In the genomic region with DNA sequence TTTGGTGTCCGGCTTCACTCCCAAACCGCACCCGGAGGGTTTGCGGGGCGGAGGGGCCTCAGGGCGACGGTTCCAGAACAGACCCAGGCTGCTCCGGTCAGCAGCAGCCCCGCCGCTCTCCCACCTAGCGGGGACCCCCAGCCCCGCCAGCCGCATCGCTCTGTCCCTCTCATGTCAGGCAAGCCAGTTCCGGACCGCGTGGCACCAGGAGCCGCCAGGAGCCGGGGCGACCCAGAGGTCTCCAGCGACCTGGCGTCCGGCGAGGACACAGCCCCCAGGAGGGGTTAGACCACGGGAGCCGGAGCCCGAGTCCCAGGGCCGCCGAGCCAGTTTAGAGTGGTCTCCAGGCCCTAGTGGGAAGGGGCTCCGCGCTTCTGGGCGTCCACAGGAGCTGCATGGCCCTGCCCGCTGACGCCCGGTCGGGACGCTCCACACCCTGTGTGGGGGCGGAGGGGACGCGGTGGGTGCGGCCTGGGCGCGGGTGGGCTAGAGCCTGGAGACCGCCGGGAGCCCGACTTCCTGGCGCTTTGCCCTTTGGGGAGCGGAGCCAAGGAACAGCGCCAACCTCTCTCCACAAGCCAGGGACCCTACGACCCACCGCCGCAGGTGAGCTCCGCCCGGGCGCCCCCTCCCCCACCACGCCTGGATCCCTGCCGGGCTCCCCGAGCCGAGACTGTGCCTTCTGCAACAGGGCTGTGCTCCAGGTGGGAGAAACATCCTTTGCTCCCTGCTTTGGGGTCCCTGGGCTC, we compare ENCODE assay signal across 10 cellular contexts. TPM values are rescaled to one million over a fixed set of nuclear protein-coding genes. Genes with fewer than 3 reads are reported as not detected.
DNase-seq lines count a peak whose midpoint lies in the region; ATAC-seq and TF ChIP-seq lines count a peak whose summit lies in the region.
"Had no signal": no experiment of that assay in that cellular context is flagged by ENCODE, and none has a peak within 500 bp of the region (broad histone marks: within the 10 kb centered on the region; RNA-seq: fewer than 3 reads in every experiment).

No MANE protein-coding gene starts in this region.

- intact Hi-C loops in transverse colon (cut with DNase I; ENCODE audit: low total_unique reads), result no loop called here

- no peak for TF ChIP-seq EP300 in transverse colon (IDR thresholded peaks at IDR 0.05; ENCODE audit: low read depth)

- no peaks in the 10 kb centered on the region for H3K9me3 ChIP-seq in transverse colon

- ATAC-seq in HG02938 (IDR thresholded peaks at IDR 0.05; ENCODE audit: unreplicated experiment) (no peak), GM18870 (IDR thresholded peaks at IDR 0.05; ENCODE audit: unreplicated experiment) (no peak)

- TF ChIP-seq POLR2A in transverse colon (IDR thresholded peaks at IDR 0.05), result no peak

- no peak for TF ChIP-seq CTCF in endothelial cell (IDR thresholded peaks at IDR 0.05; ENCODE audit: unreplicated experiment)
- TF ChIP-seq CTCF in mesothelial cell of epicardium (IDR thresholded peaks at IDR 0.05; ENCODE audit: unreplicated experiment), result no peak
- no peak for TF ChIP-seq CTCF in transverse colon (IDR thresholded peaks at IDR 0.05)

- H3K4me1 Mint-ChIP-seq in endothelial cell (ENCODE audit: unreplicated experiment) (peaks cover 5% of the 10 kb centered on the region), mesothelial cell of epicardium (peaks cover 11% of the 10 kb centered on the region)

- H3K4me3 ChIP-seq in transverse colon, result peak overlapping the region in 3 of 4 donors; percentile 2 to 38 (median 21)

- WGBS in transverse colon (ENCODE audit: low coverage in 1 of 2), 2 donors, result 10% methylated on average over 35 of the region's 59 CpGs; no CpG with 5 or more reads in 1 of the 2 donors

- H3K9me3 Mint-ChIP-seq in endothelial cell (ENCODE audit: unreplicated experiment) (no peaks in the 10 kb centered on the region), mesothelial cell of epicardium (no peaks in the 10 kb centered on the region)
- H3K9me3 Mint-ChIP-seq: IgD-negative memory B cell had no signal

- H3K36me3 ChIP-seq in transverse colon, result no peaks in the 10 kb centered on the region

- in situ Hi-C loops in transverse colon (cut with MboI; ENCODE audit: low pct_ligation_motif_present in 1 of 4, low pct_unique_long_range_greater_than_20kb in 1 of 4, low sequenced_read_pairs in 3 of 4), result no loop called here

- DNase-seq in NCI-H82 (lab: John Stamatoyannopoulos, UW) (peak; percentile 8), NCI-H82 treated with DMSO at 0.1 percent for 48 hours (lab: John Stamatoyannopoulos, UW; ENCODE audit: unreplicated experiment) (no peak), endothelial cell (ENCODE audit: low spot score) (peak; percentile 28), mesothelial cell of epicardium (ENCODE audit: low spot score in 2 of 2, unreplicated experiment in 2 of 2) (peak in 1 of 2 experiments; percentile 43), transverse colon (no peak), T-helper 2 cell (no peak)
- DNase-seq: cerebellar nuclear complex had no signal

- H3K4me3 Mint-ChIP-seq in endothelial cell (ENCODE audit: unreplicated experiment) (peak overlapping the region; percentile 80), mesothelial cell of epicardium (peak overlapping the region; percentile 60)

- peaks cover 8 to 10% (median 9%) of the 10 kb centered on the region in 4 donors for H3K4me1 ChIP-seq in transverse colon

- H3K27ac ChIP-seq in transverse colon, result no peak overlapping the region

- H3K27me3 ChIP-seq in transverse colon, result peaks cover 42% of the 10 kb centered on the region

- H3K27me3 Mint-ChIP-seq in endothelial cell (ENCODE audit: unreplicated experiment) (peaks cover 7% of the 10 kb centered on the region), mesothelial cell of epicardium (ENCODE audit: low read depth) (peaks cover 44% of the 10 kb centered on the region)

- H3K36me3 Mint-ChIP-seq in endothelial cell (ENCODE audit: low read depth, unreplicated experiment), result no peaks in the 10 kb centered on the region
- H3K36me3 Mint-ChIP-seq in mesothelial cell of epicardium, result no peaks in the 10 kb centered on the region
- H3K36me3 Mint-ChIP-seq: IgD-negative memory B cell had no signal

- H3K27ac Mint-ChIP-seq in endothelial cell (ENCODE audit: unreplicated experiment), result no peak overlapping the region
- H3K27ac Mint-ChIP-seq in mesothelial cell of epicardium, result no peak overlapping the region
- H3K27ac Mint-ChIP-seq: IgD-negative memory B cell had no signal

RNA-seq across cellular contexts. Expression of gene ZNF117, which starts 43.4 kb away (rescaled TPM):
- 42.0 TPM for total RNA-seq in endothelial cell (ENCODE audit: unreplicated experiment)
- total RNA-seq in mesothelial cell of epicardium, result 38.3 to 42.5 TPM (median 42.3 TPM) in 3 replicates
- 10 to 100 TPM in 1 of 4 donors, 1 to 10 TPM in 3; 2.2 to 48.6 (median 7.0) TPM for total RNA-seq in transverse colon

RNA-seq across cellular contexts. Expression of gene ZNF273, which starts 44.4 kb away (rescaled TPM):
- total RNA-seq in endothelial cell (ENCODE audit: unreplicated experiment) (9.3 TPM), mesothelial cell of epicardium (6.7 to 7.6 TPM (median 7.3 TPM) in 3 replicates), transverse colon (10 to 100 TPM in 1 of 4 donors, 1 to 10 TPM in 3; 4.1 to 14.9 (median 5.7) TPM)

RNA-seq across cellular contexts. Expression of gene ERV3-1, which starts 59.1 kb away (rescaled TPM):
- total RNA-seq in endothelial cell (ENCODE audit: unreplicated experiment), result 58.4 TPM
- total RNA-seq in mesothelial cell of epicardium, result 54.9 to 57.6 TPM (median 56.6 TPM) in 3 replicates
- 10 to 100 TPM in 2 of 4 donors, 1 to 10 TPM in 2; 6.6 to 15.9 (median 11.0) TPM for total RNA-seq in transverse colon

Comparison
In these comparisons a context has a peak if more than half of its experiments do, and no peak if none do; other contexts are left out.
1. DNase-seq: peak in NCI-H82 (single experiment) and endothelial cell (single experiment); none in NCI-H82 treated with DMSO at 0.1 percent for 48 hours (single experiment), transverse colon (single experiment) and T-helper 2 cell (0 of 5).